Comparison of ENCODE assay signal across 27 cellular contexts in genomic region chr5:55471468-55471867, GRCh38.
"Had no signal": no experiment of that assay in that cellular context is flagged by ENCODE, and none has a peak within 500 bp of the region (broad histone marks: within the 10 kb centered on the region; RNA-seq: fewer than 3 reads in every experiment).

No MANE protein-coding gene starts in this region.

- H3K4me1 Mint-ChIP-seq: activated CD4-positive, alpha-beta memory T cell treated with anti-CD3 and anti-CD28 coated beads, Interleukin-2, amount 10 ng/mL, durations not matched to agents 7 days and 5 days; activated T-helper 17 cell treated with anti-CD3 and anti-CD28 coated beads, Interleukin-2, amount 50 U/mL, for 72 hours; natural killer cell had no signal

- H3K27ac Mint-ChIP-seq: activated CD4-positive, alpha-beta memory T cell treated with anti-CD3 and anti-CD28 coated beads, Interleukin-2, amount 10 ng/mL, durations not matched to agents 7 days and 5 days; activated CD4-positive, alpha-beta T cell treated with anti-CD3 and anti-CD28 coated beads, Interleukin-2, amount 10 ng/mL, durations not matched to agents 24 days and 14 days; activated T-cell treated with anti-CD3 and anti-CD28 coated beads, Interleukin-2, amount 50 U/mL, for 24 hours; activated T-helper 17 cell treated with anti-CD3 and anti-CD28 coated beads, Interleukin-2, amount 50 U/mL, for 72 hours; natural killer cell; stimulated activated naive B cell treated with anti-CD40 and anti-IgM and Interleukin-4, amounts not matched to agents 10 μg/mL and 1 μg/mL and 100 μg/mL, for 72 hours had no signal

- H3K27me3 Mint-ChIP-seq: activated CD4-positive, alpha-beta memory T cell treated with anti-CD3 and anti-CD28 coated beads, Interleukin-2, amount 10 ng/mL, durations not matched to agents 7 days and 5 days; activated CD4-positive, alpha-beta T cell treated with anti-CD3 and anti-CD28 coated beads, Interleukin-2, amount 10 ng/mL, durations not matched to agents 24 days and 14 days; activated T-cell treated with anti-CD3 and anti-CD28 coated beads, Interleukin-2, amount 50 U/mL, for 24 hours; activated T-helper 17 cell treated with anti-CD3 and anti-CD28 coated beads, Interleukin-2, amount 50 U/mL, for 72 hours; stimulated activated naive B cell treated with anti-CD40 and anti-IgM and Interleukin-4, amounts not matched to agents 10 μg/mL and 1 μg/mL and 100 μg/mL, for 72 hours had no signal

- H3K36me3 Mint-ChIP-seq: natural killer cell had no signal

- ATAC-seq: activated T-helper 17 cell treated with anti-CD3 and anti-CD28 coated beads, Interleukin-2, amount 50 U/mL, for 72 hours; foreskin keratinocyte; left cardiac atrium; natural killer cell; right cardiac atrium; stimulated activated naive B cell treated with anti-CD40 and anti-IgM and Interleukin-4, amounts not matched to agents 10 μg/mL and 1 μg/mL and 100 μg/mL, for 72 hours had no signal

- H3K4me3 ChIP-seq: esophagus muscularis mucosa, stomach, thyroid gland, upper lobe of left lung, vagina had no signal

- H3K9me3 Mint-ChIP-seq: activated CD4-positive, alpha-beta memory T cell treated with anti-CD3 and anti-CD28 coated beads, Interleukin-2, amount 10 ng/mL, durations not matched to agents 7 days and 5 days; activated CD4-positive, alpha-beta T cell treated with anti-CD3 and anti-CD28 coated beads, Interleukin-2, amount 10 ng/mL, durations not matched to agents 24 days and 14 days; activated T-cell treated with anti-CD3 and anti-CD28 coated beads, Interleukin-2, amount 50 U/mL, for 24 hours; activated T-helper 17 cell treated with anti-CD3 and anti-CD28 coated beads, Interleukin-2, amount 50 U/mL, for 72 hours; endodermal cell; natural killer cell; stimulated activated naive B cell treated with anti-CD40 and anti-IgM and Interleukin-4, amounts not matched to agents 10 μg/mL and 1 μg/mL and 100 μg/mL, for 72 hours had no signal

- DNase-seq: activated CD4-positive, alpha-beta memory T cell treated with anti-CD3 and anti-CD28 coated beads, Interleukin-2, amount 10 ng/mL, durations not matched to agents 7 days and 5 days; activated CD4-positive, alpha-beta T cell treated with anti-CD3 and anti-CD28 coated beads, Interleukin-2, amount 10 ng/mL, durations not matched to agents 24 days and 14 days; activated CD4-positive, CD25-positive, alpha-beta regulatory T cell treated with anti-CD3 and anti-CD28 coated beads, Interleukin-2, amount 50 U/mL, for 72 hours; activated CD8-positive, alpha-beta memory T cell treated with anti-CD3 and anti-CD28 coated beads, Interleukin-2, amount 50 U/mL, for 48 hours; activated gamma-delta T cell treated with Interleukin-2 at 50 U/mL for 16 hours; activated naive CD4-positive, alpha-beta T cell treated with anti-CD3 and anti-CD28 coated beads, Interleukin-2, amount 50 U/mL, for 16 hours; activated T-cell treated with anti-CD3 and anti-CD28 coated beads, Interleukin-2, amount 50 U/mL, for 24 hours; amniotic stem cell; caudate nucleus; cortex of kidney; endodermal cell; foreskin keratinocyte; left cardiac atrium; mesenchymal stem cell; natural killer cell; right cardiac atrium; stimulated activated CD4-positive, alpha-beta T cell treated with anti-CD3 and anti-CD28 coated beads, Interleukin-15, amount 100 ng/mL, for 24 hours; stimulated activated CD4-positive, alpha-beta T cell treated with anti-CD3 and anti-CD28 coated beads, Interleukin-2, amount 100 ng/mL, for 24 hours; stimulated activated naive B cell treated with anti-CD40 and anti-IgM and Interleukin-4, amounts not matched to agents 10 μg/mL and 1 μg/mL and 100 μg/mL, for 72 hours; stomach; T-helper 9 cell; thyroid gland; upper lobe of left lung; WERI-Rb-1 had no signal

- H3K4me3 Mint-ChIP-seq: activated CD4-positive, alpha-beta memory T cell treated with anti-CD3 and anti-CD28 coated beads, Interleukin-2, amount 10 ng/mL, durations not matched to agents 7 days and 5 days; activated CD4-positive, alpha-beta T cell treated with anti-CD3 and anti-CD28 coated beads, Interleukin-2, amount 10 ng/mL, durations not matched to agents 24 days and 14 days; activated T-cell treated with anti-CD3 and anti-CD28 coated beads, Interleukin-2, amount 50 U/mL, for 24 hours; activated T-helper 17 cell treated with anti-CD3 and anti-CD28 coated beads, Interleukin-2, amount 50 U/mL, for 72 hours; endodermal cell; natural killer cell; stimulated activated naive B cell treated with anti-CD40 and anti-IgM and Interleukin-4, amounts not matched to agents 10 μg/mL and 1 μg/mL and 100 μg/mL, for 72 hours had no signal
